Comparison of ENCODE assay signal across 1 cellular context in the genomic region with DNA sequence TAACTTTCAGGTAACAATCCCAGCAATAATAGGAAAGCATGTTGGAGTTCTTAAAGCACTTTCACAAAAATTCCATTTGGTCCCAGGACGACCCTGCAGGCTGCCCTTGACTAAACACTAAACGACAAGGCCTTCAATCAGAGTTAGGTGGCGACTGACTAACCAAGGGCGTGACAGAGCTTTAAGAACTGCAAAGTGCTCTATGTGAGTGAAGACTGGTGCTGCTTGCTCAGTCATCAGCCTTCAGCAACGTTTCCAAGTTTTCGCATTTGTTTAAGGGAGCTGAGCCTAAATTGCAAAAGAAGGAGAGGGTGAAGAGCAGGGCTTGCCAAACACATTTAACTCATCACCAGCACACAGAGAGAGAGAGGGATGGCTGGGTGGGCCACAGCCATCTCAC.
TF ChIP-seq lines count a peak whose summit lies in the region.

No MANE protein-coding gene starts in this region.

TF ChIP-seq in H1, 55 proteins besides CTCF, POLR2A, EP300 and RAD21:
- TF ChIP-seq EZH2 (IDR thresholded peaks at IDR 0.05; ENCODE audit: low read depth, low read length, severe bottlenecking) (no peak), RXRA (IDR thresholded peaks at IDR 0.05; ENCODE audit: insufficient read depth, low read depth, low read length) (no peak), TAF1 (IDR thresholded peaks at IDR 0.05; ENCODE audit: low read depth, low read length) (no peak), RFX5 (IDR thresholded peaks at IDR 0.05; ENCODE audit: borderline replicate concordance, low read depth, low read length) (no peak), SIRT6 (IDR thresholded peaks at IDR 0.05; ENCODE audit: low read length) (no peak)
- TF ChIP-seq, protein P1, sequence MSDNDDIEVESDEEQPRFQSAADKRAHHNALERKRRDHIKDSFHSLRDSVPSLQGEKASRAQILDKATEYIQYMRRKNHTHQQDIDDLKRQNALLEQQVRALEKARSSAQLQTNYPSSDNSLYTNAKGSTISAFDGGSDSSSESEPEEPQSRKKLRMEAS (IDR thresholded peaks at IDR 0.05), result no peak
- TF ChIP-seq, protein P2, sequence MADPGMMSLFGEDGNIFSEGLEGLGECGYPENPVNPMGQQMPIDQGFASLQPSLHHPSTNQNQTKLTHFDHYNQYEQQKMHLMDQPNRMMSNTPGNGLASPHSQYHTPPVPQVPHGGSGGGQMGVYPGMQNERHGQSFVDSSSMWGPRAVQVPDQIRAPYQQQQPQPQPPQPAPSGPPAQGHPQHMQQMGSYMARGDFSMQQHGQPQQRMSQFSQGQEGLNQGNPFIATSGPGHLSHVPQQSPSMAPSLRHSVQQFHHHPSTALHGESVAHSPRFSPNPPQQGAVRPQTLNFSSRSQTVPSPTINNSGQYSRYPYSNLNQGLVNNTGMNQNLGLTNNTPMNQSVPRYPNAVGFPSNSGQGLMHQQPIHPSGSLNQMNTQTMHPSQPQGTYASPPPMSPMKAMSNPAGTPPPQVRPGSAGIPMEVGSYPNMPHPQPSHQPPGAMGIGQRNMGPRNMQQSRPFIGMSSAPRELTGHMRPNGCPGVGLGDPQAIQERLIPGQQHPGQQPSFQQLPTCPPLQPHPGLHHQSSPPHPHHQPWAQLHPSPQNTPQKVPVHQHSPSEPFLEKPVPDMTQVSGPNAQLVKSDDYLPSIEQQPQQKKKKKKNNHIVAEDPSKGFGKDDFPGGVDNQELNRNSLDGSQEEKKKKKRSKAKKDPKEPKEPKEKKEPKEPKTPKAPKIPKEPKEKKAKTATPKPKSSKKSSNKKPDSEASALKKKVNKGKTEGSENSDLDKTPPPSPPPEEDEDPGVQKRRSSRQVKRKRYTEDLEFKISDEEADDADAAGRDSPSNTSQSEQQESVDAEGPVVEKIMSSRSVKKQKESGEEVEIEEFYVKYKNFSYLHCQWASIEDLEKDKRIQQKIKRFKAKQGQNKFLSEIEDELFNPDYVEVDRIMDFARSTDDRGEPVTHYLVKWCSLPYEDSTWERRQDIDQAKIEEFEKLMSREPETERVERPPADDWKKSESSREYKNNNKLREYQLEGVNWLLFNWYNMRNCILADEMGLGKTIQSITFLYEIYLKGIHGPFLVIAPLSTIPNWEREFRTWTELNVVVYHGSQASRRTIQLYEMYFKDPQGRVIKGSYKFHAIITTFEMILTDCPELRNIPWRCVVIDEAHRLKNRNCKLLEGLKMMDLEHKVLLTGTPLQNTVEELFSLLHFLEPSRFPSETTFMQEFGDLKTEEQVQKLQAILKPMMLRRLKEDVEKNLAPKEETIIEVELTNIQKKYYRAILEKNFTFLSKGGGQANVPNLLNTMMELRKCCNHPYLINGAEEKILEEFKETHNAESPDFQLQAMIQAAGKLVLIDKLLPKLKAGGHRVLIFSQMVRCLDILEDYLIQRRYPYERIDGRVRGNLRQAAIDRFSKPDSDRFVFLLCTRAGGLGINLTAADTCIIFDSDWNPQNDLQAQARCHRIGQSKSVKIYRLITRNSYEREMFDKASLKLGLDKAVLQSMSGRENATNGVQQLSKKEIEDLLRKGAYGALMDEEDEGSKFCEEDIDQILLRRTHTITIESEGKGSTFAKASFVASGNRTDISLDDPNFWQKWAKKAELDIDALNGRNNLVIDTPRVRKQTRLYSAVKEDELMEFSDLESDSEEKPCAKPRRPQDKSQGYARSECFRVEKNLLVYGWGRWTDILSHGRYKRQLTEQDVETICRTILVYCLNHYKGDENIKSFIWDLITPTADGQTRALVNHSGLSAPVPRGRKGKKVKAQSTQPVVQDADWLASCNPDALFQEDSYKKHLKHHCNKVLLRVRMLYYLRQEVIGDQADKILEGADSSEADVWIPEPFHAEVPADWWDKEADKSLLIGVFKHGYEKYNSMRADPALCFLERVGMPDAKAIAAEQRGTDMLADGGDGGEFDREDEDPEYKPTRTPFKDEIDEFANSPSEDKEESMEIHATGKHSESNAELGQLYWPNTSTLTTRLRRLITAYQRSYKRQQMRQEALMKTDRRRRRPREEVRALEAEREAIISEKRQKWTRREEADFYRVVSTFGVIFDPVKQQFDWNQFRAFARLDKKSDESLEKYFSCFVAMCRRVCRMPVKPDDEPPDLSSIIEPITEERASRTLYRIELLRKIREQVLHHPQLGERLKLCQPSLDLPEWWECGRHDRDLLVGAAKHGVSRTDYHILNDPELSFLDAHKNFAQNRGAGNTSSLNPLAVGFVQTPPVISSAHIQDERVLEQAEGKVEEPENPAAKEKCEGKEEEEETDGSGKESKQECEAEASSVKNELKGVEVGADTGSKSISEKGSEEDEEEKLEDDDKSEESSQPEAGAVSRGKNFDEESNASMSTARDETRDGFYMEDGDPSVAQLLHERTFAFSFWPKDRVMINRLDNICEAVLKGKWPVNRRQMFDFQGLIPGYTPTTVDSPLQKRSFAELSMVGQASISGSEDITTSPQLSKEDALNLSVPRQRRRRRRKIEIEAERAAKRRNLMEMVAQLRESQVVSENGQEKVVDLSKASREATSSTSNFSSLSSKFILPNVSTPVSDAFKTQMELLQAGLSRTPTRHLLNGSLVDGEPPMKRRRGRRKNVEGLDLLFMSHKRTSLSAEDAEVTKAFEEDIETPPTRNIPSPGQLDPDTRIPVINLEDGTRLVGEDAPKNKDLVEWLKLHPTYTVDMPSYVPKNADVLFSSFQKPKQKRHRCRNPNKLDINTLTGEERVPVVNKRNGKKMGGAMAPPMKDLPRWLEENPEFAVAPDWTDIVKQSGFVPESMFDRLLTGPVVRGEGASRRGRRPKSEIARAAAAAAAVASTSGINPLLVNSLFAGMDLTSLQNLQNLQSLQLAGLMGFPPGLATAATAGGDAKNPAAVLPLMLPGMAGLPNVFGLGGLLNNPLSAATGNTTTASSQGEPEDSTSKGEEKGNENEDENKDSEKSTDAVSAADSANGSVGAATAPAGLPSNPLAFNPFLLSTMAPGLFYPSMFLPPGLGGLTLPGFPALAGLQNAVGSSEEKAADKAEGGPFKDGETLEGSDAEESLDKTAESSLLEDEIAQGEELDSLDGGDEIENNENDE (IDR thresholded peaks at IDR 0.05; ENCODE audit: insufficient replicate concordance, low read length), result no peak
TF ChIP-seq in H1: peak in this region for 0.
